Comparison of ENCODE assay signal across 8 cellular contexts in genomic region chr2:216634317-216635148, GRCh38. TPM values are rescaled to one million over a fixed set of nuclear protein-coding genes. Genes with fewer than 3 reads are reported as not detected.
A peak's percentile ranks its signal among the peaks of the same experiment; 100 is the strongest.
DNase-seq lines count a peak whose midpoint lies in the region; ATAC-seq and TF ChIP-seq lines count a peak whose summit lies in the region.

No MANE protein-coding gene starts in this region.

- peaks cover 0 to 25% (median 17%) of the 10 kb centered on the region in 11 experiments; a peak in 14 of 22 replicates for H3K36me3 ChIP-seq in BLaER1 treated with 17β-estradiol and CSF1 and Interleukin-3, amounts not matched to agents 10 nM and 100 nM
- H3K36me3 ChIP-seq in KOPT-K1 (ENCODE audit: insufficient read depth, low read length) (peaks cover 29% of the 10 kb centered on the region), duodenal mucosa (ENCODE audit: control insufficient read depth in 1 of 2, insufficient read depth in 2 of 2, low read length in 2 of 2) (no peaks in the 10 kb centered on the region), neural progenitor cell (no peaks in the 10 kb centered on the region)

- peak overlapping the region; percentile 100 for H3K27ac Mint-ChIP-seq in neural progenitor cell

- peak overlapping the region; percentile 81 to 100 (median 98) for H3K4me2 ChIP-seq in BLaER1 treated with 17β-estradiol and CSF1 and Interleukin-3, amounts not matched to agents 10 nM and 100 nM
- peak overlapping the region; percentile 95 for H3K4me2 ChIP-seq in neural progenitor cell

- TF ChIP-seq CTCF in neural progenitor cell (IDR thresholded peaks at IDR 0.05), result no peak

- peak overlapping the region; percentile 69 to 90 (median 82) for H3K4me3 ChIP-seq in BLaER1 treated with 17β-estradiol and CSF1 and Interleukin-3, amounts not matched to agents 10 nM and 100 nM
- peak overlapping the region; percentile 78 to 79 for H3K4me3 ChIP-seq in duodenal mucosa (ENCODE audit: low read depth in 1 of 2, low read length in 2 of 2)
- peak overlapping the region; percentile 100 for H3K4me3 ChIP-seq in neural progenitor cell

- peaks cover 14% of the 10 kb centered on the region for H3K27me3 Mint-ChIP-seq in neural progenitor cell (ENCODE audit: insufficient read depth, low read depth)

- no peaks in the 10 kb centered on the region for H3K9me3 Mint-ChIP-seq in neural progenitor cell

- H2AFZ ChIP-seq in neural progenitor cell (replicated peaks), result no peak overlapping the region

- peak; percentile 62 for DNase-seq in neural progenitor cell (ENCODE audit: low spot score)
- no peak for DNase-seq in RKO (ENCODE audit: low spot score)
- no peak for DNase-seq in NCI-H2107 treated with DMSO at 0.1 percent for 48 hours (lab: John Stamatoyannopoulos, UW; ENCODE audit: unreplicated experiment)

- peaks cover 44 to 67% (median 63%) of the 10 kb centered on the region in 11 experiments for H3K27me3 ChIP-seq in BLaER1 treated with 17β-estradiol and CSF1 and Interleukin-3, amounts not matched to agents 10 nM and 100 nM
- H3K27me3 ChIP-seq in duodenal mucosa (ENCODE audit: control insufficient read depth in 1 of 2, insufficient read depth in 2 of 2, low read length in 2 of 2), result peaks cover 8 to 15% of the 10 kb centered on the region in 2 donors
- peaks cover 11% of the 10 kb centered on the region for H3K27me3 ChIP-seq in neural progenitor cell

- ATAC-seq in GM19455 (IDR thresholded peaks at IDR 0.05; ENCODE audit: unreplicated experiment) (no peak), GM18498 (IDR thresholded peaks at IDR 0.05; ENCODE audit: unreplicated experiment) (no peak)

- peaks cover 45% of the 10 kb centered on the region for H3K4me1 Mint-ChIP-seq in neural progenitor cell

- H3K79me2 ChIP-seq in neural progenitor cell (ENCODE audit: low read depth), result peaks cover 60% of the 10 kb centered on the region

- H3K9ac ChIP-seq in BLaER1 treated with 17β-estradiol and CSF1 and Interleukin-3, amounts not matched to agents 10 nM and 100 nM, result peak overlapping the region; percentile 60 to 89 (median 80); a peak in 21 of 22 replicates
- H3K9ac ChIP-seq in duodenal mucosa (ENCODE audit: low read depth in 1 of 2, low read length in 2 of 2) (peak overlapping the region; percentile 40 to 55), neural progenitor cell (peak overlapping the region; percentile 83)

- peak overlapping the region in 9 of 11 experiments; percentile 65 to 85 (median 81); a peak in 18 of 22 replicates for H3K27ac ChIP-seq in BLaER1 treated with 17β-estradiol and CSF1 and Interleukin-3, amounts not matched to agents 10 nM and 100 nM
- H3K27ac ChIP-seq in KOPT-K1 (ENCODE audit: low read depth, low read length, poor library complexity, severe bottlenecking) (peak overlapping the region; percentile 68), duodenal mucosa (ENCODE audit: low read depth, low read length) (peak overlapping the region; percentile 20), neural progenitor cell (peak overlapping the region; percentile 92)

- no peaks in the 10 kb centered on the region for H3K9me3 ChIP-seq in BLaER1 treated with 17β-estradiol and CSF1 and Interleukin-3, amounts not matched to agents 10 nM and 100 nM (replicated peaks in 1 of 11)
- no peaks in the 10 kb centered on the region for H3K9me3 ChIP-seq in KOPT-K1 (ENCODE audit: insufficient read depth, low read length, poor library complexity, severe bottlenecking)
- H3K9me3 ChIP-seq in duodenal mucosa (ENCODE audit: control insufficient read depth in 1 of 2, low read length in 2 of 2), result no peaks in the 10 kb centered on the region
- H3K9me3 ChIP-seq in neural progenitor cell (ENCODE audit: low read depth), result no peaks in the 10 kb centered on the region

- peaks cover 0 to 57% (median 31%) of the 10 kb centered on the region in 11 experiments; a peak in 12 of 22 replicates for H4K20me1 ChIP-seq in BLaER1 treated with 17β-estradiol and CSF1 and Interleukin-3, amounts not matched to agents 10 nM and 100 nM
- H4K20me1 ChIP-seq in neural progenitor cell (ENCODE audit: low read depth), result peaks cover 58% of the 10 kb centered on the region

- peaks cover 41 to 61% (median 52%) of the 10 kb centered on the region in 10 experiments for H3K4me1 ChIP-seq in BLaER1 treated with 17β-estradiol and CSF1 and Interleukin-3, amounts not matched to agents 10 nM and 100 nM
- H3K4me1 ChIP-seq in duodenal mucosa (ENCODE audit: control insufficient read depth in 1 of 2, insufficient read depth in 2 of 2, low read length in 2 of 2) (peaks cover 22 to 26% of the 10 kb centered on the region in 2 donors), neural progenitor cell (peaks cover 14% of the 10 kb centered on the region)

- peaks cover 18% of the 10 kb centered on the region for H3K36me3 Mint-ChIP-seq in neural progenitor cell

- H3F3A ChIP-seq in neural progenitor cell (ENCODE audit: low read depth), result peaks cover 33% of the 10 kb centered on the region

- H3K4me3 Mint-ChIP-seq in neural progenitor cell, result peak overlapping the region; percentile 100

RNA-seq across cellular contexts. Expression of gene IGFBP2, which starts 1.3 kb away (rescaled TPM):
- total RNA-seq in neural progenitor cell (ENCODE audit: low replicate concordance), result 371 and 935 TPM in 2 replicates

Comparison
In these comparisons a context has a peak if more than half of its experiments do, and no peak if none do; other contexts are left out.
1. H3K27ac ChIP-seq: peak in every context shown above with its lines; median percentile 92 in neural progenitor cell; 81 in BLaER1 treated with 17β-estradiol and CSF1 and Interleukin-3, amounts not matched to agents 10 nM and 100 nM; 68 in KOPT-K1; 20 in duodenal mucosa.